In genomic region chr1:244854865-244855578, GRCh38 we compare ENCODE assay signal across 15 cellular contexts. TPM values are rescaled to one million over a fixed set of nuclear protein-coding genes. Genes with fewer than 3 reads are reported as not detected.
DNase-seq lines count a peak whose midpoint lies in the region; ATAC-seq lines count a peak whose summit lies in the region.
"Had no signal": no experiment of that assay in that cellular context is flagged by ENCODE, and none has a peak within 500 bp of the region (broad histone marks: within the 10 kb centered on the region; RNA-seq: fewer than 3 reads in every experiment).

No MANE protein-coding gene starts in this region.

- peaks cover 80% of the 10 kb centered on the region for H3K36me3 Mint-ChIP-seq in activated naive CD4-positive, alpha-beta T cell treated with anti-CD3 and anti-CD28 coated beads for 36 hours (ENCODE audit: low read depth)
- H3K36me3 Mint-ChIP-seq in T-helper 2 cell treated with Interferon-gamma antibody and Interleukin-4, amounts not matched to agents 5 μg/mL and 100 μg/mL, for 36 hours (ENCODE audit: low read depth): peaks cover 88% of the 10 kb centered on the region
- H3K36me3 Mint-ChIP-seq in effector memory CD8-positive, alpha-beta T cell (ENCODE audit: insufficient read depth): peaks cover 99% of the 10 kb centered on the region

- peak overlapping the region; percentile 85 for H3K27ac Mint-ChIP-seq in activated naive CD4-positive, alpha-beta T cell treated with anti-CD3 and anti-CD28 coated beads for 36 hours
- peak overlapping the region; percentile 79 for H3K27ac Mint-ChIP-seq in T-helper 2 cell treated with Interferon-gamma antibody and Interleukin-4, amounts not matched to agents 5 μg/mL and 100 μg/mL, for 36 hours
- peak overlapping the region; percentile 64 to 75 for H3K27ac Mint-ChIP-seq in effector memory CD8-positive, alpha-beta T cell

- H3K4me3 Mint-ChIP-seq in activated naive CD4-positive, alpha-beta T cell treated with anti-CD3 and anti-CD28 coated beads for 36 hours: peak overlapping the region; percentile 44
- H3K4me3 Mint-ChIP-seq in T-helper 2 cell treated with Interferon-gamma antibody and Interleukin-4, amounts not matched to agents 5 μg/mL and 100 μg/mL, for 36 hours: peak overlapping the region; percentile 63
- H3K4me3 Mint-ChIP-seq in effector memory CD8-positive, alpha-beta T cell: peak overlapping the region; percentile 55 to 57

- CTCF ChIA-PET in activated naive CD4-positive, alpha-beta T cell treated with anti-CD3 and anti-CD28 coated beads for 36 hours (lab: Charles Lee): interaction anchor here (0.8 to 1.0 kb wide), 2 partner anchors 9 to 19 kb away, joined by 3 read pairs; partner anchors contain the start of genes COX20 and HNRNPU

- no peak for DNase-seq in activated naive CD4-positive, alpha-beta T cell treated with anti-CD3 and anti-CD28 coated beads for 36 hours
- no peak for DNase-seq in activated naive CD4-positive, alpha-beta T cell treated with anti-CD3 and anti-CD28 coated beads, Interleukin-2, amount 50 U/mL, for 16 hours
- no peak for DNase-seq in T-helper 2 cell treated with Interferon-gamma antibody and Interleukin-4, amounts not matched to agents 5 μg/mL and 100 μg/mL, for 36 hours (ENCODE audit: low spot score)
- DNase-seq in effector memory CD8-positive, alpha-beta T cell: no peak
- DNase-seq in stimulated activated naive CD8-positive, alpha-beta T cell treated with anti-CD3 and anti-CD28 coated beads, Interleukin-15, Interleukin-2, amounts not matched to agents 100 U/mL and 50 U/mL, for 24 hours: no peak
- no peak for DNase-seq in nucleus accumbens (lab: John Stamatoyannopoulos, UW)
- no peak for DNase-seq in NCI-H2081 treated with DMSO at 0.1 percent for 48 hours (lab: John Stamatoyannopoulos, UW)
- DNase-seq in sciatic nerve (ENCODE audit: low spot score): no peak
- DNase-seq: activated CD8-positive, alpha-beta memory T cell treated with anti-CD3 and anti-CD28 coated beads, Interleukin-2, amount 50 U/mL, for 48 hours; EL; midbrain; NCI-H2029; stimulated activated CD8-positive, alpha-beta memory T cell treated with anti-CD3 and anti-CD28 coated beads, Interleukin-4, amount 100 ng/mL, for 48 hours; upper lobe of left lung had no signal

- ATAC-seq in effector memory CD8-positive, alpha-beta T cell (replicated peaks): peak; percentile 38
- ATAC-seq in stimulated activated naive CD8-positive, alpha-beta T cell treated with anti-CD3 and anti-CD28 coated beads, Interleukin-15, Interleukin-2, amounts not matched to agents 100 U/mL and 50 U/mL, for 24 hours: peak; percentile 24
- ATAC-seq in sciatic nerve: no peak

- no peaks in the 10 kb centered on the region for H3K27me3 Mint-ChIP-seq in activated naive CD4-positive, alpha-beta T cell treated with anti-CD3 and anti-CD28 coated beads for 36 hours (ENCODE audit: low read depth)
- no peaks in the 10 kb centered on the region for H3K27me3 Mint-ChIP-seq in T-helper 2 cell treated with Interferon-gamma antibody and Interleukin-4, amounts not matched to agents 5 μg/mL and 100 μg/mL, for 36 hours (ENCODE audit: low read depth)
- H3K27me3 Mint-ChIP-seq in effector memory CD8-positive, alpha-beta T cell: no peaks in the 10 kb centered on the region
- H3K27me3 Mint-ChIP-seq: brain had no signal

- peaks cover 80% of the 10 kb centered on the region for H3K4me1 Mint-ChIP-seq in activated naive CD4-positive, alpha-beta T cell treated with anti-CD3 and anti-CD28 coated beads for 36 hours (ENCODE audit: low read depth)
- peaks cover 60% of the 10 kb centered on the region for H3K4me1 Mint-ChIP-seq in T-helper 2 cell treated with Interferon-gamma antibody and Interleukin-4, amounts not matched to agents 5 μg/mL and 100 μg/mL, for 36 hours (ENCODE audit: low read depth)
- peaks cover 44 to 79% of the 10 kb centered on the region in 2 donors for H3K4me1 Mint-ChIP-seq in effector memory CD8-positive, alpha-beta T cell (ENCODE audit: low read depth in 2 of 2)

- no peaks in the 10 kb centered on the region for H3K9me3 Mint-ChIP-seq in activated naive CD4-positive, alpha-beta T cell treated with anti-CD3 and anti-CD28 coated beads for 36 hours
- H3K9me3 Mint-ChIP-seq in T-helper 2 cell treated with Interferon-gamma antibody and Interleukin-4, amounts not matched to agents 5 μg/mL and 100 μg/mL, for 36 hours: no peaks in the 10 kb centered on the region
- no peaks in the 10 kb centered on the region for H3K9me3 Mint-ChIP-seq in effector memory CD8-positive, alpha-beta T cell
- H3K9me3 Mint-ChIP-seq: brain had no signal

- intact Hi-C loops in activated naive CD4-positive, alpha-beta T cell treated with anti-CD3 and anti-CD28 coated beads for 36 hours (cut with micrococcal nuclease): no loop called here
- intact Hi-C loops in sciatic nerve (cut with DNase I): no loop called here

RNA-seq across cellular contexts. Expression of gene HNRNPU, which starts 9.3 kb away (rescaled TPM):
- total RNA-seq in activated naive CD4-positive, alpha-beta T cell treated with anti-CD3 and anti-CD28 coated beads for 36 hours: 100 to 1,000 TPM; 331 to 338 TPM
- total RNA-seq in sciatic nerve: 318 TPM

RNA-seq across cellular contexts. Expression of gene COX20, which starts 19.6 kb away (rescaled TPM):
- total RNA-seq in activated naive CD4-positive, alpha-beta T cell treated with anti-CD3 and anti-CD28 coated beads for 36 hours: 10 to 100 TPM; 21.4 to 24.2 TPM
- 23.7 TPM for total RNA-seq in sciatic nerve
